In the genomic region with DNA sequence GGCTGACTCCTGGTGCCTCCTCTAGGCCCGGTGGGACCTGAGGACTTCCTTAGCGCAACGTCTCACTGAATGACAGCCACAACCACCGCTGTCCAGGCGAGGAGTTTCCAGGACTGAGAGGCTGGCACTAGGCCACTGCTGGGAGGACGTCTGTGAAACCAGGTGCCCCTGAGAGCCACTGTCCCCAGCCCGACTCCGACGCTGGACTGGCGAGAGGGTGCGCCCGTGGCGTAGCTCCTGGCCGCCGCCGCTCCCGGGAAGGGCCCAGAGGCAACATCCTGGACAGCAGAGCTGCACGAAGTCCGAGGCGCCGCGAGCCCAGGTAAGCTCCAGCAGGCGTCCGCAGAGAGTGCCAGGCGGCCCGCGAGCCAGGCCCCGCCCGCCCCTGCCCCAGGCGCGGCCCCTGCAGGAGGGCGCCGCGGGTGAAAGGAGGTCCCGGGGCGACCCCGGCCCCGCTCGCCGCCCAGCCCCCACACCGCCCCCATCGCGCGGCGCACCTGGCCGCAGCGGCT, we compare ENCODE assay signal across 8 cellular contexts. TPM values are rescaled to one million over a fixed set of nuclear protein-coding genes. Genes with fewer than 3 reads are reported as not detected.
DNase-seq lines count a peak whose midpoint lies in the region; ATAC-seq and TF ChIP-seq lines count a peak whose summit lies in the region.

No MANE protein-coding gene starts in this region.

- CTCF ChIA-PET in WTC11 (lab: Charles Lee) = interaction anchor here (0.6 to 2.5 kb wide), 6 partner anchors 11 to 213 kb away, joined by 3 to 17 read pairs (median 8); partner anchors contain the start of genes ESS2 and SLC25A1

- H2AFZ ChIP-seq in mesenchymal stem cell (ENCODE audit: low read depth, low read length) = peak overlapping the region; percentile 100

- peak overlapping the region; percentile 81 for H3K4me3 Mint-ChIP-seq in WTC11
- H3K4me3 Mint-ChIP-seq in effector memory CD8-positive, alpha-beta T cell = peak overlapping the region; percentile 85 to 87
- peak overlapping the region; percentile 85 to 92 for H3K4me3 Mint-ChIP-seq in stimulated activated naive CD8-positive, alpha-beta T cell treated with anti-CD3 and anti-CD28 coated beads, Interleukin-15, amount 100 ng/mL, for 72 hours

- peak overlapping the region; percentile 95 for H4K8ac ChIP-seq in mesenchymal stem cell (ENCODE audit: low read length)

- H3K14ac ChIP-seq in mesenchymal stem cell (ENCODE audit: low read length in 2 of 2) = peak overlapping the region in 1 of 2 experiments; percentile 99

- peak overlapping the region; percentile 93 for H3K9ac ChIP-seq in mesenchymal stem cell (ENCODE audit: low read length)

- DNase-seq in EL (peak; percentile 44), KBM-7 (peak; percentile 44), WTC11 (ENCODE audit: low spot score) (peak; percentile 49), mesenchymal stem cell (no peak)
- DNase-seq in effector memory CD8-positive, alpha-beta T cell = peak; percentile 6 to 18 (median 10)
- DNase-seq in stimulated activated naive CD8-positive, alpha-beta T cell treated with anti-CD3 and anti-CD28 coated beads, Interleukin-15, amount 100 ng/mL, for 72 hours = peak; percentile 36 to 55

- no peaks in the 10 kb centered on the region for H3K9me3 Mint-ChIP-seq in WTC11
- no peaks in the 10 kb centered on the region for H3K9me3 Mint-ChIP-seq in effector memory CD8-positive, alpha-beta T cell
- no peaks in the 10 kb centered on the region for H3K9me3 Mint-ChIP-seq in stimulated activated naive CD8-positive, alpha-beta T cell treated with anti-CD3 and anti-CD28 coated beads, Interleukin-15, amount 100 ng/mL, for 72 hours

- in situ Hi-C loops in KBM-7 (cut with MboI; ENCODE audit: low pct_unique_long_range_greater_than_20kb, low sequenced_read_pairs) = no loop called here

- peak; percentile 16 for ATAC-seq in GM21717 (IDR thresholded peaks at IDR 0.05; ENCODE audit: unreplicated experiment)
- peak; percentile 4 for ATAC-seq in WTC11
- ATAC-seq in effector memory CD8-positive, alpha-beta T cell (replicated peaks) = peak; percentile 23
- ATAC-seq in stimulated activated naive CD8-positive, alpha-beta T cell treated with anti-CD3 and anti-CD28 coated beads, Interleukin-15, amount 100 ng/mL, for 72 hours = peak; percentile 39
- ATAC-seq in HG02840 (IDR thresholded peaks at IDR 0.05; ENCODE audit: low FRiP score, unreplicated experiment) = no peak

- H3K9me3 ChIP-seq in mesenchymal stem cell (ENCODE audit: control insufficient read depth, low read length) = no peaks in the 10 kb centered on the region

- peaks cover 30% of the 10 kb centered on the region for H3K4me1 Mint-ChIP-seq in WTC11
- H3K4me1 Mint-ChIP-seq in effector memory CD8-positive, alpha-beta T cell (ENCODE audit: low read depth in 2 of 2) = peaks cover 38 to 40% of the 10 kb centered on the region in 2 donors
- peaks cover 60% of the 10 kb centered on the region for H3K4me1 Mint-ChIP-seq in stimulated activated naive CD8-positive, alpha-beta T cell treated with anti-CD3 and anti-CD28 coated beads, Interleukin-15, amount 100 ng/mL, for 72 hours

- peak overlapping the region; percentile 78 for H4K91ac ChIP-seq in mesenchymal stem cell (ENCODE audit: low read length)

- under 1% methylated on average over 38 of the region's 47 CpGs for WGBS in mesenchymal stem cell

- H3K79me1 ChIP-seq in mesenchymal stem cell (replicated peaks; ENCODE audit: low read length, poor library complexity, severe bottlenecking) = peaks cover 14% of the 10 kb centered on the region

- H2BK5ac ChIP-seq in mesenchymal stem cell (ENCODE audit: low read depth, low read length, poor library complexity, severe bottlenecking) = peak overlapping the region; percentile 48

- peaks cover 3 to 17% of the 10 kb centered on the region in 2 experiments for H3K36me3 ChIP-seq in mesenchymal stem cell (ENCODE audit: control insufficient read depth in 1 of 2, insufficient read depth in 2 of 2, low read depth in 1 of 2, low read length in 2 of 2)

- no peak for TF ChIP-seq CTCF in WTC11 (IDR thresholded peaks at IDR 0.05)

- H3K27me3 ChIP-seq in mesenchymal stem cell (ENCODE audit: control insufficient read depth in 1 of 2, insufficient read depth in 1 of 2, low read length in 2 of 2) = peaks cover 0 to 4% of the 10 kb centered on the region in 2 experiments

- POLR2A ChIA-PET in WTC11 (lab: Charles Lee) = interaction anchor here (0.5 to 1.5 kb wide), 5 partner anchors 12 to 1333 kb away, joined by 3 to 8 read pairs (median 6); partner anchors contain the start of genes ESS2 and SLC25A1

- peaks cover 25% of the 10 kb centered on the region for H3K4me1 ChIP-seq in mesenchymal stem cell (ENCODE audit: control insufficient read depth, insufficient read depth, low read depth, low read length)

- H2BK12ac ChIP-seq in mesenchymal stem cell (ENCODE audit: low read length in 2 of 2) = peak overlapping the region in 1 of 2 experiments; percentile 19

- H3K4me2 ChIP-seq in mesenchymal stem cell (ENCODE audit: low read length, poor library complexity, severe bottlenecking) = peak overlapping the region; percentile 91

- peak overlapping the region; percentile 96 to 97 for H3K4me3 ChIP-seq in mesenchymal stem cell (ENCODE audit: insufficient read depth in 1 of 2, low read depth in 1 of 2, low read length in 2 of 2)

- H3K4ac ChIP-seq in mesenchymal stem cell (ENCODE audit: low read depth in 1 of 2, low read length in 2 of 2) = peak overlapping the region in 1 of 2 experiments; percentile 90

- H3K23ac ChIP-seq in mesenchymal stem cell (ENCODE audit: low read length in 2 of 2) = peak overlapping the region in 1 of 2 experiments; percentile 99

- peak overlapping the region; percentile 93 to 98 for H3K18ac ChIP-seq in mesenchymal stem cell (ENCODE audit: low read depth in 1 of 2, low read length in 2 of 2)

- H3K27ac ChIP-seq in mesenchymal stem cell (ENCODE audit: low read length, poor library complexity, severe bottlenecking) = peak overlapping the region; percentile 60

- no peak overlapping the region for H3K27ac Mint-ChIP-seq in WTC11
- peak overlapping the region; percentile 83 for H3K27ac Mint-ChIP-seq in effector memory CD8-positive, alpha-beta T cell
- peak overlapping the region; percentile 78 to 97 for H3K27ac Mint-ChIP-seq in stimulated activated naive CD8-positive, alpha-beta T cell treated with anti-CD3 and anti-CD28 coated beads, Interleukin-15, amount 100 ng/mL, for 72 hours

- no peak overlapping the region for H2BK15ac ChIP-seq in mesenchymal stem cell (ENCODE audit: low read depth, poor library complexity, severe bottlenecking)

- H2AK5ac ChIP-seq in mesenchymal stem cell (ENCODE audit: low read length, severe bottlenecking) = no peak overlapping the region

- H2BK120ac ChIP-seq in mesenchymal stem cell (ENCODE audit: low read depth, low read length) = no peak overlapping the region

- H3K27me3 Mint-ChIP-seq in WTC11 (ENCODE audit: low read depth) = no peaks in the 10 kb centered on the region; the same call in 1 of the 2 replicates
- no peaks in the 10 kb centered on the region for H3K27me3 Mint-ChIP-seq in effector memory CD8-positive, alpha-beta T cell
- no peaks in the 10 kb centered on the region for H3K27me3 Mint-ChIP-seq in stimulated activated naive CD8-positive, alpha-beta T cell treated with anti-CD3 and anti-CD28 coated beads, Interleukin-15, amount 100 ng/mL, for 72 hours

- H3K36me3 Mint-ChIP-seq in WTC11 = no peaks in the 10 kb centered on the region
- peaks cover 20% of the 10 kb centered on the region for H3K36me3 Mint-ChIP-seq in effector memory CD8-positive, alpha-beta T cell (ENCODE audit: insufficient read depth)

TF ChIP-seq in WTC11, 78 proteins besides CTCF, POLR2A, EP300 and RAD21 (continues in another document):
- TF ChIP-seq SMAD4 (CRISPR knock-in tag; IDR thresholded peaks at IDR 0.05) (no peak), NR2C2 (CRISPR knock-in tag; IDR thresholded peaks at IDR 0.05) (no peak), FOXP1 (CRISPR knock-in tag; IDR thresholded peaks at IDR 0.05; ENCODE audit: borderline replicate concordance) (0 out of 2 replicates have a peak, but pooled peaks have one; percentile 9)

RNA-seq across cellular contexts. Expression of gene DGCR2, which starts 0.5 kb away (rescaled TPM):
- total RNA-seq in WTC11 (2021) = 56.8 to 64.2 TPM (median 60.3 TPM) in 3 replicates
- polyA plus RNA-seq in mesenchymal stem cell (2013, experiment 1 of 2) = 30.8 TPM
- polyA plus RNA-seq in mesenchymal stem cell (2013, experiment 2 of 2) = 29.3 TPM

RNA-seq across cellular contexts. Expression of gene TSSK2, which starts 9.4 kb away (rescaled TPM):
- not detected in 3 replicates for total RNA-seq in WTC11 (2021)
- polyA plus RNA-seq in mesenchymal stem cell (2013, experiment 1 of 2) = not detected
- not detected for polyA plus RNA-seq in mesenchymal stem cell (2013, experiment 2 of 2)

RNA-seq across cellular contexts. Expression of gene ESS2, which starts 22.8 kb away (rescaled TPM):
- total RNA-seq in WTC11 (2021) = 18.0 to 19.3 TPM (median 18.3 TPM) in 3 replicates
- 11.9 TPM for polyA plus RNA-seq in mesenchymal stem cell (2013, experiment 1 of 2)
- 11.8 TPM for polyA plus RNA-seq in mesenchymal stem cell (2013, experiment 2 of 2)

RNA-seq across cellular contexts. Expression of gene GSC2, which starts 28.4 kb away (rescaled TPM):
- total RNA-seq in WTC11 (2021) = 0.44 to 0.68 TPM in 2 of 3 replicates, not detected in the other
- polyA plus RNA-seq in mesenchymal stem cell (2013, experiment 1 of 2) = not detected
- not detected for polyA plus RNA-seq in mesenchymal stem cell (2013, experiment 2 of 2)

RNA-seq across cellular contexts. Expression of gene SLC25A1, which starts 56.8 kb away (rescaled TPM):
- total RNA-seq in WTC11 (2021) = 201 to 213 TPM (median 204 TPM) in 3 replicates
- 119 TPM for polyA plus RNA-seq in mesenchymal stem cell (2013, experiment 1 of 2)
- polyA plus RNA-seq in mesenchymal stem cell (2013, experiment 2 of 2) = 117 TPM
